Comparison of ENCODE assay signal across 11 cellular contexts in the genomic region with DNA sequence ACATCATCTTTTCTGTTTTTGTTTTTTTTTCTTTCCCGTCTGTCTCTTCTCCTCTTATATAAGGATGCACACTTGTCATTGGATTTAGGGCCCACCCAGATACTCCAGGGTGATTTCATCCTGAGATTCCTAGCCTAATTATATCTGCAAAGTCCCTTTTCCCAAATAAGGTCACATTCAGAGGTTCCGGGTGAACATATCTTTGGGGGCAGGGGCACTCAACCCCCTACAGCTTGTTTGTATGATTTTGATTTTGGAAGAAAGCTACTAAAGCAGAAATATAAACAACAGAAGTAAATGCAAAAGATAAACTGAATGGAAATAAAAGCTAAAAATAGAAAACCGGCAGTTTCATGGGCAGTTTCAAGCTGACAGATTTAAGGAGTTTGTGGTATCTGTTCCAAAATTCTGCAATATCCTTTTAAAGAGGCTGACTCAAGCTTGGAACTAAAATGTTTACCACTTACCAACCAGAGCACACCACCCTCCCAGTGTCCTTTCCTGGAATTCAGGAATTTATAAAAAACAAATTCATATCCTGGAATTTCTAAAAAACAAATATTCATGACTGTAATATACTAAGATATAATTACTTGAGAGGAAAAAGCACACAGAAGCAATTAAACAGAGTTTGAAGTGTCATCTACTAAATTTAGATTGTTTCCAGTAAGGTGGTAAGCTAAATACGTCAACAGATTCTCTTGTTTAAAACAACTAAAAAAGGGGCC.
DNase-seq lines count a peak whose midpoint lies in the region; ATAC-seq and TF ChIP-seq lines count a peak whose summit lies in the region.
"Had no signal": no experiment of that assay in that cellular context is flagged by ENCODE, and none has a peak within 500 bp of the region (broad histone marks: within the 10 kb centered on the region; RNA-seq: fewer than 3 reads in every experiment).

No MANE protein-coding gene starts in this region.

- POLR2A ChIA-PET in HEK293 (lab: Yijun Ruan, JAX), result no interaction called here

- H3K36me3 ChIP-seq in HEK293 (ENCODE audit: control insufficient read depth in 2 of 2, insufficient read depth in 1 of 2, low read length in 2 of 2) (no peaks in the 10 kb centered on the region), SJCRH30 (no peaks in the 10 kb centered on the region)

- peak overlapping the region; percentile 4 for H3K4me3 Mint-ChIP-seq in T-helper 1 cell treated with Interleukin-12 subunit alpha and Interleukin-12 subunit beta and Interleukin-4 antibody, amounts not matched to agents 30 μg/mL and 1 μg/mL, for 36 hours
- peak overlapping the region; percentile 31 for H3K4me3 Mint-ChIP-seq in stimulated activated effector memory CD8-positive, alpha-beta T cell treated with anti-CD3 and anti-CD28 coated beads, Interleukin-12 subunit alpha, Interleukin-12 subunit beta, amount 100 ng/mL, for 72 hours

- H3K4me3 ChIP-seq in HEK293 (ENCODE audit: low read depth, low read length) (no peak overlapping the region), fibroblast of the aortic adventitia (ENCODE audit: low read depth, low read length) (no peak overlapping the region), SJCRH30 (no peak overlapping the region)

- H3K27ac ChIP-seq in HEK293 (ENCODE audit: extremely low read depth, low read depth, low read length) (no peak overlapping the region), SJCRH30 (no peak overlapping the region)

- peak overlapping the region; percentile 56 for H3K27ac Mint-ChIP-seq in T-helper 1 cell treated with Interleukin-12 subunit alpha and Interleukin-12 subunit beta and Interleukin-4 antibody, amounts not matched to agents 30 μg/mL and 1 μg/mL, for 36 hours
- peak overlapping the region; percentile 79 for H3K27ac Mint-ChIP-seq in stimulated activated effector memory CD8-positive, alpha-beta T cell treated with anti-CD3 and anti-CD28 coated beads, Interleukin-12 subunit alpha, Interleukin-12 subunit beta, amount 100 ng/mL, for 72 hours

- H3K27me3 Mint-ChIP-seq in T-helper 1 cell treated with Interleukin-12 subunit alpha and Interleukin-12 subunit beta and Interleukin-4 antibody, amounts not matched to agents 30 μg/mL and 1 μg/mL, for 36 hours (ENCODE audit: low read depth), result no peaks in the 10 kb centered on the region

- H3K9me3 ChIP-seq in HEK293 (ENCODE audit: control insufficient read depth, insufficient read depth, low read depth, low read length), result no peaks in the 10 kb centered on the region
- H3K9me3 ChIP-seq in SJCRH30 (replicated peaks), result no peaks in the 10 kb centered on the region

- peaks cover 62% of the 10 kb centered on the region for H3K4me1 Mint-ChIP-seq in T-helper 1 cell treated with Interleukin-12 subunit alpha and Interleukin-12 subunit beta and Interleukin-4 antibody, amounts not matched to agents 30 μg/mL and 1 μg/mL, for 36 hours (ENCODE audit: low read depth)
- peaks cover 62% of the 10 kb centered on the region for H3K4me1 Mint-ChIP-seq in stimulated activated effector memory CD8-positive, alpha-beta T cell treated with anti-CD3 and anti-CD28 coated beads, Interleukin-12 subunit alpha, Interleukin-12 subunit beta, amount 100 ng/mL, for 72 hours

- H3K4me1 ChIP-seq in HEK293 (ENCODE audit: control insufficient read depth, insufficient read depth, low read length), result peaks cover 3% of the 10 kb centered on the region; the same call in 1 of the 2 replicates
- H3K4me1 ChIP-seq in SJCRH30, result no peaks in the 10 kb centered on the region

- no peaks in the 10 kb centered on the region for H3K27me3 ChIP-seq in SJCRH30

- DNase-seq in fibroblast of the aortic adventitia (ENCODE audit: low read depth) (peak; percentile 85), SJCRH30 (no peak), SIG-M5 (lab: John Stamatoyannopoulos, UW) (no peak), SHP77 treated with DMSO at 0.1 percent for 48 hours (lab: John Stamatoyannopoulos, UW) (no peak)
- no peak for DNase-seq in stimulated activated effector memory CD8-positive, alpha-beta T cell treated with anti-CD3 and anti-CD28 coated beads, Interleukin-12 subunit alpha, Interleukin-12 subunit beta, amount 100 ng/mL, for 72 hours (ENCODE audit: low spot score in 2 of 2)
- DNase-seq: activated CD4-positive, alpha-beta T cell treated with anti-CD3 and anti-CD28 coated beads, Interleukin-2, amount 50 U/mL, for 1 hour; mammary epithelial cell; NCI-H774 had no signal

- ATAC-seq in stimulated activated effector memory CD8-positive, alpha-beta T cell treated with anti-CD3 and anti-CD28 coated beads, Interleukin-12 subunit alpha, Interleukin-12 subunit beta, amount 100 ng/mL, for 72 hours, result peak; percentile 65
- ATAC-seq in HG03095 (IDR thresholded peaks at IDR 0.05; ENCODE audit: unreplicated experiment), result no peak

- no peaks in the 10 kb centered on the region for H3K36me3 Mint-ChIP-seq in T-helper 1 cell treated with Interleukin-12 subunit alpha and Interleukin-12 subunit beta and Interleukin-4 antibody, amounts not matched to agents 30 μg/mL and 1 μg/mL, for 36 hours (ENCODE audit: low read depth)
- H3K36me3 Mint-ChIP-seq in stimulated activated effector memory CD8-positive, alpha-beta T cell treated with anti-CD3 and anti-CD28 coated beads, Interleukin-12 subunit alpha, Interleukin-12 subunit beta, amount 100 ng/mL, for 72 hours, result no peaks in the 10 kb centered on the region

- CTCF ChIA-PET in HEK293 (lab: Yijun Ruan, JAX), result interaction anchor here (0.6 to 1.0 kb wide), 4 partner anchors 8 to 378 kb away, joined by 3 to 4 read pairs (median 3); no protein-coding TSS in a partner anchor

- no peak for TF ChIP-seq CTCF in HEK293 (tag by site-specific recombination; IDR thresholded peaks at IDR 0.05)
- TF ChIP-seq CTCF in fibroblast of the aortic adventitia (IDR thresholded peaks at IDR 0.05; ENCODE audit: insufficient read depth, low read length), result no peak

- no peaks in the 10 kb centered on the region for H3K9me3 Mint-ChIP-seq in T-helper 1 cell treated with Interleukin-12 subunit alpha and Interleukin-12 subunit beta and Interleukin-4 antibody, amounts not matched to agents 30 μg/mL and 1 μg/mL, for 36 hours
- no peaks in the 10 kb centered on the region for H3K9me3 Mint-ChIP-seq in stimulated activated effector memory CD8-positive, alpha-beta T cell treated with anti-CD3 and anti-CD28 coated beads, Interleukin-12 subunit alpha, Interleukin-12 subunit beta, amount 100 ng/mL, for 72 hours

TF ChIP-seq in HEK293, 187 proteins besides CTCF, POLR2A, EP300 and RAD21 (continues in another document):
- TF ChIP-seq ZNF335 (tag by site-specific recombination; conservative IDR thresholded peaks at IDR 0.05), result peak; percentile 54
- no peak for TF ChIP-seq ZNF548 (tag by site-specific recombination; IDR thresholded peaks at IDR 0.05)
- TF ChIP-seq IKZF3 (tag by site-specific recombination; IDR thresholded peaks at IDR 0.05), result no peak
- TF ChIP-seq ZNF426 (tag by site-specific recombination; IDR thresholded peaks at IDR 0.05), result no peak
- no peak for TF ChIP-seq ZNF514 (tag by site-specific recombination; IDR thresholded peaks at IDR 0.05)
- no peak; the same call in 1 of the 2 replicates for TF ChIP-seq ZNF2 (tag by site-specific recombination; IDR thresholded peaks at IDR 0.05)
- TF ChIP-seq ZNF585B (tag by site-specific recombination; IDR thresholded peaks at IDR 0.05), result no peak
- TF ChIP-seq TCF7L2 (IDR thresholded peaks at IDR 0.05; ENCODE audit: borderline replicate concordance, low read depth, low read length), result no peak
- TF ChIP-seq, protein P1, sequence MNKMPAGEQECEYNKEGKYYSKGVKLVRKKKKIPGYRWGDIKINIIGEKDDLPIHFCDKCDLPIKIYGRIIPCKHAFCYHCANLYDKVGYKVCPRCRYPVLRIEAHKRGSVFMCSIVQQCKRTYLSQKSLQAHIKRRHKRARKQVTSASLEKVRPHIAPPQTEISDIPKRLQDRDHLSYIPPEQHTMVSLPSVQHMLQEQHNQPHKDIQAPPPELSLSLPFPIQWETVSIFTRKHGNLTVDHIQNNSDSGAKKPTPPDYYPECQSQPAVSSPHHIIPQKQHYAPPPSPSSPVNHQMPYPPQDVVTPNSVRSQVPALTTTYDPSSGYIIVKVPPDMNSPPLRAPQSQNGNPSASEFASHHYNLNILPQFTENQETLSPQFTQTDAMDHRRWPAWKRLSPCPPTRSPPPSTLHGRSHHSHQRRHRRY (tag by site-specific recombination; IDR thresholded peaks at IDR 0.05), result no peak
- TF ChIP-seq ZNF175 (tag by site-specific recombination; IDR thresholded peaks at IDR 0.05), result no peak
- no peak for TF ChIP-seq ZNF404 (tag by site-specific recombination; IDR thresholded peaks at IDR 0.05)
- no peak for TF ChIP-seq ZNF266 (tag by site-specific recombination; IDR thresholded peaks at IDR 0.05; ENCODE audit: low read depth)
- TF ChIP-seq ZBTB1 (tag by site-specific recombination; IDR thresholded peaks at IDR 0.05), result no peak
- no peak for TF ChIP-seq ZFHX2 (tag by site-specific recombination; conservative IDR thresholded peaks at IDR 0.05)
- no peak for TF ChIP-seq OVOL3 (tag by site-specific recombination; IDR thresholded peaks at IDR 0.05)
- no peak for TF ChIP-seq MEIS1 (CRISPR knock-in tag; IDR thresholded peaks at IDR 0.05; ENCODE audit: borderline replicate concordance)
- TF ChIP-seq ZNF140 (tag by site-specific recombination; IDR thresholded peaks at IDR 0.05), result no peak
- TF ChIP-seq KLF7 (tag by site-specific recombination; IDR thresholded peaks at IDR 0.05; ENCODE audit: borderline replicate concordance), result no peak
- no peak for TF ChIP-seq ZNF664 (tag by site-specific recombination; IDR thresholded peaks at IDR 0.05)
- no peak for TF ChIP-seq GLIS2 (tag by site-specific recombination; IDR thresholded peaks at IDR 0.05)
- TF ChIP-seq ZNF654 (tag by site-specific recombination; IDR thresholded peaks at IDR 0.05; ENCODE audit: low read depth), result 0 out of 2 replicates have a peak, but pooled peaks have one; percentile 0
- TF ChIP-seq EGR2 (tag by site-specific recombination; IDR thresholded peaks at IDR 0.05; ENCODE audit: low read depth), result no peak
- TF ChIP-seq, protein P2, sequence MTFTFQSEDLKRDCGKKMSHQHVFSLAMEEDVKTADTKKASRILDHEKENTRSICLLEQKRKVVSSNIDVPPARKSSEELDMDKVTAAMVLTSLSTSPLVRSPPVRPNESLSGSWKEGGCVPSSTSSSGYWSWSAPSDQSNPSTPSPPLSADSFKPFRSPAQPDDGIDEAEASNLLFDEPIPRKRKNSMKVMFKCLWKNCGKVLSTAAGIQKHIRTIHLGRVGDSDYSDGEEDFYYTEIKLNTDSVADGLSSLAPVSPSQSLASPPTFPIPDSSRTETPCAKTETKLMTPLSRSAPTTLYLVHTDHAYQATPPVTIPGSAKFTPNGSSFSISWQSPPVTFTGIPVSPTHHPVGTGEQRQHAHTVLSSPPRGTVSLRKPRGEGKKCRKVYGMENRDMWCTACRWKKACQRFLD (tag by site-specific recombination; IDR thresholded peaks at IDR 0.05), result no peak
- TF ChIP-seq ZNF473 (tag by site-specific recombination; IDR thresholded peaks at IDR 0.05), result no peak
- no peak for TF ChIP-seq ZNF114 (tag by site-specific recombination; IDR thresholded peaks at IDR 0.05)
- no peak for TF ChIP-seq ZNF341 (tag by site-specific recombination; IDR thresholded peaks at IDR 0.05; ENCODE audit: low read depth)
